In genomic region chr17:53892222-53892621, GRCh38 we compare ENCODE assay signal across 36 cellular contexts.
"Had no signal": no experiment of that assay in that cellular context is flagged by ENCODE, and none has a peak within 500 bp of the region (broad histone marks: within the 10 kb centered on the region; RNA-seq: fewer than 3 reads in every experiment).

No MANE protein-coding gene starts in this region.

- H3K27ac ChIP-seq: ascending aorta, cardiac muscle cell, VCaP had no signal

- DNase-seq: activated B cell treated with CpG ODN at 0.5 μM for 24 hours; activated CD4-positive, alpha-beta memory T cell treated with anti-CD3 and anti-CD28 coated beads for 36 hours; activated CD4-positive, alpha-beta T cell treated with anti-CD3 and anti-CD28 coated beads for 4 hours; activated CD4-positive, alpha-beta T cell treated with anti-CD3 and anti-CD28 coated beads, Interleukin-2, amount 10 ng/mL, durations not matched to agents 24 days and 14 days; activated CD4-positive, alpha-beta T cell treated with anti-CD3 and anti-CD28 coated beads, Interleukin-2, amount 50 U/mL, for 1 hour; activated CD4-positive, alpha-beta T cell treated with anti-CD3 and anti-CD28 coated beads, Interleukin-2, amount 50 U/mL, for 4 hours; activated CD4-positive, CD25-positive, alpha-beta regulatory T cell treated with anti-CD3 and anti-CD28 coated beads, Interleukin-2, amount 50 U/mL, for 72 hours; activated CD8-positive, alpha-beta memory T cell treated with anti-CD3 and anti-CD28 coated beads, Interleukin-2, amount 50 U/mL, for 4 hours; activated CD8-positive, alpha-beta T cell treated with anti-CD3 and anti-CD28 coated beads for 36 hours; activated effector memory CD4-positive, alpha-beta T cell treated with Interleukin-2 at 50 U/mL for 16 hours; activated gamma-delta T cell; activated naive CD4-positive, alpha-beta T cell treated with anti-CD3 and anti-CD28 coated beads, Interleukin-2, amount 10 ng/mL, durations not matched to agents 7 days and 5 days; activated naive CD4-positive, alpha-beta T cell treated with Interleukin-2 at 50 U/mL for 16 hours; activated naive CD8-positive, alpha-beta T cell treated with anti-CD3 and anti-CD28 coated beads, Interleukin-2, amount 10 ng/mL, durations not matched to agents 7 days and 5 days; activated naive CD8-positive, alpha-beta T cell treated with anti-CD3 and anti-CD28 coated beads, Interleukin-2, amount 50 U/mL, for 24 hours; activated T-cell treated with anti-CD3 and anti-CD28 coated beads, Interleukin-2, amount 50 U/mL, for 24 hours; activated T-cell treated with anti-CD3 and anti-CD28 coated beads, Interleukin-2, amount 50 U/mL, for 48 hours; amygdala; anterior cingulate cortex; caudate nucleus; cerebellar nuclear complex; T-helper 1 cell; T-helper 2 cell; T-helper 9 cell had no signal

- H3K9me3 ChIP-seq: ascending aorta had no signal

- H3K27me3 Mint-ChIP-seq: activated B cell treated with CpG ODN at 0.5 μM for 24 hours; activated CD4-positive, alpha-beta memory T cell treated with anti-CD3 and anti-CD28 coated beads for 36 hours; activated CD4-positive, alpha-beta T cell treated with anti-CD3 and anti-CD28 coated beads, Interleukin-2, amount 10 ng/mL, durations not matched to agents 24 days and 14 days; activated CD8-positive, alpha-beta T cell treated with anti-CD3 and anti-CD28 coated beads for 36 hours; activated naive CD4-positive, alpha-beta T cell treated with anti-CD3 and anti-CD28 coated beads, Interleukin-2, amount 10 ng/mL, durations not matched to agents 7 days and 5 days; activated naive CD4-positive, alpha-beta T cell treated with anti-CD3 and anti-CD28 coated beads, Interleukin-2, amount 50 U/mL, for 24 hours; activated naive CD8-positive, alpha-beta T cell; activated naive CD8-positive, alpha-beta T cell treated with anti-CD3 and anti-CD28 coated beads, Interleukin-2, amount 10 ng/mL, durations not matched to agents 7 days and 5 days; activated naive CD8-positive, alpha-beta T cell treated with anti-CD3 and anti-CD28 coated beads, Interleukin-2, amount 50 U/mL, for 24 hours; activated T-cell treated with anti-CD3 and anti-CD28 coated beads, Interleukin-2, amount 50 U/mL, for 24 hours; brain; central memory CD8-positive, alpha-beta T cell had no signal

- FAIRE-seq: bronchial epithelial cell, TTC549 had no signal

- H3K27me3 ChIP-seq: ascending aorta, cardiac muscle cell had no signal

- H3K4me3 ChIP-seq: ascending aorta, cardiac muscle cell had no signal

- H3K4me1 ChIP-seq: ascending aorta had no signal

- H3K27ac Mint-ChIP-seq: activated B cell treated with CpG ODN at 0.5 μM for 24 hours; activated CD4-positive, alpha-beta memory T cell treated with anti-CD3 and anti-CD28 coated beads for 36 hours; activated CD4-positive, alpha-beta T cell treated with anti-CD3 and anti-CD28 coated beads, Interleukin-2, amount 10 ng/mL, durations not matched to agents 24 days and 14 days; activated CD8-positive, alpha-beta T cell treated with anti-CD3 and anti-CD28 coated beads for 36 hours; activated naive CD4-positive, alpha-beta T cell treated with anti-CD3 and anti-CD28 coated beads, Interleukin-2, amount 10 ng/mL, durations not matched to agents 7 days and 5 days; activated naive CD4-positive, alpha-beta T cell treated with anti-CD3 and anti-CD28 coated beads, Interleukin-2, amount 50 U/mL, for 24 hours; activated naive CD8-positive, alpha-beta T cell; activated naive CD8-positive, alpha-beta T cell treated with anti-CD3 and anti-CD28 coated beads, Interleukin-2, amount 10 ng/mL, durations not matched to agents 7 days and 5 days; activated naive CD8-positive, alpha-beta T cell treated with anti-CD3 and anti-CD28 coated beads, Interleukin-2, amount 50 U/mL, for 24 hours; activated T-cell treated with anti-CD3 and anti-CD28 coated beads, Interleukin-2, amount 50 U/mL, for 24 hours; activated T-helper 2 cell treated with anti-CD3 and anti-CD28 coated beads, Interferon-gamma antibody, Interleukin-2, Interleukin-4, amounts not matched to agents 10 μg/mL and 5 μg/mL and 100 μg/mL, durations not matched to agents 14 hours and 24 hours and 36 hours; brain; T-helper 1 cell treated with Interleukin-12 subunit alpha and Interleukin-12 subunit beta and Interleukin-4 antibody, amounts not matched to agents 30 μg/mL and 1 μg/mL, for 36 hours; T-helper 2 cell treated with Interferon-gamma antibody and Interleukin-4, amounts not matched to agents 5 μg/mL and 100 μg/mL, for 36 hours had no signal

- ATAC-seq: activated CD8-positive, alpha-beta T cell treated with anti-CD3 and anti-CD28 coated beads for 36 hours; activated naive CD8-positive, alpha-beta T cell treated with anti-CD3 and anti-CD28 coated beads, Interleukin-2, amount 50 U/mL, for 24 hours had no signal

- H3K36me3 Mint-ChIP-seq: activated CD4-positive, alpha-beta memory T cell treated with anti-CD3 and anti-CD28 coated beads for 36 hours; activated naive CD4-positive, alpha-beta T cell treated with anti-CD3 and anti-CD28 coated beads, Interleukin-2, amount 10 ng/mL, durations not matched to agents 7 days and 5 days; activated naive CD4-positive, alpha-beta T cell treated with anti-CD3 and anti-CD28 coated beads, Interleukin-2, amount 50 U/mL, for 24 hours; activated naive CD8-positive, alpha-beta T cell; activated naive CD8-positive, alpha-beta T cell treated with anti-CD3 and anti-CD28 coated beads, Interleukin-2, amount 10 ng/mL, durations not matched to agents 7 days and 5 days; brain had no signal

- H3K36me3 ChIP-seq: ascending aorta, cardiac muscle cell had no signal

- H3K4me1 Mint-ChIP-seq: activated B cell treated with CpG ODN at 0.5 μM for 24 hours; activated CD4-positive, alpha-beta T cell treated with anti-CD3 and anti-CD28 coated beads, Interleukin-2, amount 10 ng/mL, durations not matched to agents 24 days and 14 days; activated naive CD4-positive, alpha-beta T cell treated with anti-CD3 and anti-CD28 coated beads, Interleukin-2, amount 10 ng/mL, durations not matched to agents 7 days and 5 days; activated naive CD4-positive, alpha-beta T cell treated with anti-CD3 and anti-CD28 coated beads, Interleukin-2, amount 50 U/mL, for 24 hours; activated naive CD8-positive, alpha-beta T cell treated with anti-CD3 and anti-CD28 coated beads, Interleukin-2, amount 10 ng/mL, durations not matched to agents 7 days and 5 days; activated naive CD8-positive, alpha-beta T cell treated with anti-CD3 and anti-CD28 coated beads, Interleukin-2, amount 50 U/mL, for 24 hours; brain; central memory CD8-positive, alpha-beta T cell had no signal

- H3K4me3 Mint-ChIP-seq: activated B cell treated with CpG ODN at 0.5 μM for 24 hours; activated CD4-positive, alpha-beta memory T cell treated with anti-CD3 and anti-CD28 coated beads for 36 hours; activated CD4-positive, alpha-beta T cell treated with anti-CD3 and anti-CD28 coated beads, Interleukin-2, amount 10 ng/mL, durations not matched to agents 24 days and 14 days; activated CD8-positive, alpha-beta T cell treated with anti-CD3 and anti-CD28 coated beads for 36 hours; activated naive CD4-positive, alpha-beta T cell treated with anti-CD3 and anti-CD28 coated beads, Interleukin-2, amount 10 ng/mL, durations not matched to agents 7 days and 5 days; activated naive CD4-positive, alpha-beta T cell treated with anti-CD3 and anti-CD28 coated beads, Interleukin-2, amount 50 U/mL, for 24 hours; activated naive CD8-positive, alpha-beta T cell; activated naive CD8-positive, alpha-beta T cell treated with anti-CD3 and anti-CD28 coated beads, Interleukin-2, amount 10 ng/mL, durations not matched to agents 7 days and 5 days; activated naive CD8-positive, alpha-beta T cell treated with anti-CD3 and anti-CD28 coated beads, Interleukin-2, amount 50 U/mL, for 24 hours; activated T-cell treated with anti-CD3 and anti-CD28 coated beads, Interleukin-2, amount 50 U/mL, for 24 hours; brain; central memory CD8-positive, alpha-beta T cell; T-helper 1 cell treated with Interleukin-12 subunit alpha and Interleukin-12 subunit beta and Interleukin-4 antibody, amounts not matched to agents 30 μg/mL and 1 μg/mL, for 36 hours; T-helper 2 cell treated with Interferon-gamma antibody and Interleukin-4, amounts not matched to agents 5 μg/mL and 100 μg/mL, for 36 hours had no signal
